13 cellular contexts compared by ENCODE assay signal in the genomic region with DNA sequence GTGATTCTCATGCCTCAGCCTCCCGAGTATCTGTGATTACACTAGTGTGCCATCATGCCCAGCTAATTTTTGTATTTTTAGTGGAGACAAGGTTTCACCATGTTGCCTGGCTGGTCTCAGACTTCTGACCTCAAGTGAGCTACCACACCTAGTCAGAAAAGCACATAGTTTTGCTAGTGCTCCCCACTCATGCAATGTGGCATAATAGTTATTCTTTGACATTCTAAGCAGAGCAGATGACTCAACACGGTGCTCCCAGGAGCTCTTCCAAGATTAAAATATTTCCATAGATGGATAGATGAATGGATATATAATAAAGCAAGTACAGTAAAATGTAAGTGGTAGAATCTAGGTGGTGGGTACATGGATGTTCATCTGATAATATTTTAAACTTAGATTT.
"Had no signal": no experiment of that assay in that cellular context is flagged by ENCODE, and none has a peak within 500 bp of the region (broad histone marks: within the 10 kb centered on the region; RNA-seq: fewer than 3 reads in every experiment).

No MANE protein-coding gene starts in this region.

- H3K36me3 ChIP-seq: adrenal gland, esophagus squamous epithelium, tibial artery, uterus had no signal

- H3K9me3 Mint-ChIP-seq: activated naive CD4-positive, alpha-beta T cell treated with anti-CD3 and anti-CD28 coated beads, Interleukin-2, amount 10 ng/mL, durations not matched to agents 7 days and 5 days; activated T-helper 2 cell treated with anti-CD3 and anti-CD28 coated beads, Interferon-gamma antibody, Interleukin-2, Interleukin-4, amounts not matched to agents 10 μg/mL and 5 μg/mL and 100 μg/mL, durations not matched to agents 14 hours and 24 hours and 36 hours; stimulated activated effector memory CD8-positive, alpha-beta T cell treated with anti-CD3 and anti-CD28 coated beads, Interleukin-12 subunit alpha, Interleukin-12 subunit beta, amount 100 ng/mL, for 72 hours had no signal

- H3K4me1 ChIP-seq: uterus had no signal

- H2AFZ ChIP-seq: hepatocyte had no signal

- H3K79me2 ChIP-seq: hepatocyte had no signal

- H3K4me3 Mint-ChIP-seq: activated naive CD4-positive, alpha-beta T cell treated with anti-CD3 and anti-CD28 coated beads, Interleukin-2, amount 10 ng/mL, durations not matched to agents 7 days and 5 days; stimulated activated effector memory CD8-positive, alpha-beta T cell treated with anti-CD3 and anti-CD28 coated beads, Interleukin-12 subunit alpha, Interleukin-12 subunit beta, amount 100 ng/mL, for 72 hours had no signal

- DNase-seq: activated CD4-positive, alpha-beta T cell treated with anti-CD3 and anti-CD28 coated beads for 4 hours; activated CD8-positive, alpha-beta memory T cell treated with anti-CD3 and anti-CD28 coated beads for 24 hours; activated naive CD4-positive, alpha-beta T cell treated with anti-CD3 and anti-CD28 coated beads, Interleukin-2, amount 10 ng/mL, durations not matched to agents 7 days and 5 days; activated T-cell treated with anti-CD3 and anti-CD28 coated beads for 4 hours; adrenal gland; esophagus squamous epithelium; retina; tibial artery; uterus had no signal

- H3K27me3 ChIP-seq: adrenal gland, esophagus squamous epithelium, hepatocyte, tibial artery, uterus had no signal

- H3K36me3 Mint-ChIP-seq: activated naive CD4-positive, alpha-beta T cell treated with anti-CD3 and anti-CD28 coated beads, Interleukin-2, amount 10 ng/mL, durations not matched to agents 7 days and 5 days; stimulated activated effector memory CD8-positive, alpha-beta T cell treated with anti-CD3 and anti-CD28 coated beads, Interleukin-12 subunit alpha, Interleukin-12 subunit beta, amount 100 ng/mL, for 72 hours had no signal

- H3K27ac ChIP-seq: adrenal gland, esophagus squamous epithelium, hepatocyte, skin epidermis, tibial artery, uterus had no signal

- ATAC-seq: stimulated activated effector memory CD8-positive, alpha-beta T cell treated with anti-CD3 and anti-CD28 coated beads, Interleukin-12 subunit alpha, Interleukin-12 subunit beta, amount 100 ng/mL, for 72 hours had no signal

- H3K4me3 ChIP-seq: adrenal gland, esophagus squamous epithelium, hepatocyte, skin epidermis, tibial artery, uterus had no signal

- H3K27ac Mint-ChIP-seq: activated naive CD4-positive, alpha-beta T cell treated with anti-CD3 and anti-CD28 coated beads, Interleukin-2, amount 10 ng/mL, durations not matched to agents 7 days and 5 days; activated T-helper 2 cell treated with anti-CD3 and anti-CD28 coated beads, Interferon-gamma antibody, Interleukin-2, Interleukin-4, amounts not matched to agents 10 μg/mL and 5 μg/mL and 100 μg/mL, durations not matched to agents 14 hours and 24 hours and 36 hours; stimulated activated effector memory CD8-positive, alpha-beta T cell treated with anti-CD3 and anti-CD28 coated beads, Interleukin-12 subunit alpha, Interleukin-12 subunit beta, amount 100 ng/mL, for 72 hours had no signal

- H3K9me3 ChIP-seq: adrenal gland, esophagus squamous epithelium, tibial artery, uterus had no signal
